In genomic region chr11:10807629-10808552, GRCh38 we compare ENCODE assay signal across 8 cellular contexts. TPM values are rescaled to one million over a fixed set of nuclear protein-coding genes. Genes with fewer than 3 reads are reported as not detected.
DNase-seq lines count a peak whose midpoint lies in the region; ATAC-seq, FAIRE-seq and TF ChIP-seq lines count a peak whose summit lies in the region.

No MANE protein-coding gene starts in this region.

- H3K27ac ChIP-seq in A549 = peak overlapping the region; percentile 95 to 99
- peak overlapping the region; percentile 98 for H3K27ac ChIP-seq in K562 (ENCODE audit: extremely low read depth, low read depth, low read length)

- CTCF ChIA-PET in A549 (lab: Yijun Ruan, JAX) (interaction anchor here (0.5 to 3.3 kb wide), 10 partner anchors 8 to 126 kb away, joined by 3 to 30 read pairs (median 6); no protein-coding TSS in a partner anchor), K562 (lab: Yijun Ruan, JAX; ENCODE audit: low intra/inter-chr PET ratio) (interaction anchor here (0.5 kb wide), 1 partner anchor 9 kb away, joined by 3 read pairs; no protein-coding TSS in a partner anchor)

- no peaks in the 10 kb centered on the region for H3K9me3 ChIP-seq in A549
- no peaks in the 10 kb centered on the region for H3K9me3 ChIP-seq in K562 (replicated peaks; ENCODE audit: control insufficient read depth, insufficient read depth, low read depth, low read length)
- H3K9me3 ChIP-seq in iPS-18c (ENCODE audit: control insufficient read depth, insufficient read depth, low read length) = no peaks in the 10 kb centered on the region

- H3K9ac ChIP-seq in K562 (ENCODE audit: insufficient read depth in 1 of 2, low read depth in 2 of 2, low read length in 2 of 2) = peak overlapping the region; percentile 99 to 100

- TF ChIP-seq CTCF in A549 (IDR thresholded peaks at IDR 0.05) (no peak), K562 (IDR thresholded peaks at IDR 0.05 in 2 of 3, conservative IDR thresholded peaks at IDR 0.05 in 1 of 3; ENCODE audit: insufficient read depth in 2 of 3, low read depth in 1 of 3, low read length in 3 of 3) (no peak)

- peak overlapping the region; percentile 96 for H3K4me2 ChIP-seq in A549
- H3K4me2 ChIP-seq in K562 (ENCODE audit: insufficient read depth, low read length) = peak overlapping the region; percentile 96

- intact Hi-C loops in K562 (cut with micrococcal nuclease) = loop anchor here (1.0 to 2.0 kb wide), 3 partner anchors 50 to 125 kb away; partner anchors contain the start of gene ZBED5

- no peaks in the 10 kb centered on the region for H3K9me3 Mint-ChIP-seq in T-helper 2 cell treated with Interferon-gamma antibody and Interleukin-4, amounts not matched to agents 5 μg/mL and 100 μg/mL, for 36 hours

- no peaks in the 10 kb centered on the region for H3K27me3 ChIP-seq in K562 (ENCODE audit: control insufficient read depth in 2 of 2, insufficient read depth in 2 of 2, low read length in 2 of 2)

- TF ChIP-seq RAD21 in A549 (conservative IDR thresholded peaks at IDR 0.05 in 1 of 2, IDR thresholded peaks at IDR 0.05 in 1 of 2) (no peak), K562 (CRISPR knock-in tag; conservative IDR thresholded peaks at IDR 0.05 in 1 of 2, IDR thresholded peaks at IDR 0.05 in 1 of 2) (no peak)

- peaks cover 3% of the 10 kb centered on the region; the same call in 1 of the 2 replicates for H4K20me1 ChIP-seq in K562 (replicated peaks; ENCODE audit: control insufficient read depth, insufficient read depth, low read length)

- in situ Hi-C loops in K562 (cut with MboI) = no loop called here

- H2AFZ ChIP-seq in K562 (ENCODE audit: low read depth, low read length) = peak overlapping the region; percentile 76; the same call in 1 of the 2 replicates

- TF ChIP-seq POLR2A in A549 (IDR thresholded peaks at IDR 0.05; ENCODE audit: low read length) (no peak), K562 (conservative IDR thresholded peaks at IDR 0.05) (no peak)

- no peak for TF ChIP-seq EP300 in A549 (IDR thresholded peaks at IDR 0.05)
- no peak for TF ChIP-seq EP300 in K562 (IDR thresholded peaks at IDR 0.05; ENCODE audit: low read length)

- DNase-seq in A549 (ENCODE audit: low read depth in 1 of 2, low spot score in 1 of 2) (peak in 1 of 2 experiments; percentile 45), K562 (ENCODE audit: extremely low read depth in 1 of 4, low spot score in 3 of 4) (peak; percentile 49 to 53 (median 50)), skeletal muscle cell (ENCODE audit: low read depth) (peak; percentile 5)
- peak; percentile 35 for DNase-seq in T-helper 2 cell treated with Interferon-gamma antibody and Interleukin-4, amounts not matched to agents 5 μg/mL and 100 μg/mL, for 36 hours (ENCODE audit: low spot score)

- H3K4me3 Mint-ChIP-seq in T-helper 2 cell treated with Interferon-gamma antibody and Interleukin-4, amounts not matched to agents 5 μg/mL and 100 μg/mL, for 36 hours = peak overlapping the region; percentile 95

- peak; percentile 3 to 20; a peak in 3 of 6 replicates for ATAC-seq in A549
- peak; percentile 14 for ATAC-seq in GM18511 (IDR thresholded peaks at IDR 0.05; ENCODE audit: unreplicated experiment)
- peak; percentile 0 for ATAC-seq in HG03558 (IDR thresholded peaks at IDR 0.05; ENCODE audit: extremely low read depth, unreplicated experiment)
- ATAC-seq in K562 = peak; percentile 15
- no peak for ATAC-seq in GM21515 (IDR thresholded peaks at IDR 0.05; ENCODE audit: unreplicated experiment)

- peak overlapping the region; percentile 97 for H3K27ac Mint-ChIP-seq in T-helper 2 cell treated with Interferon-gamma antibody and Interleukin-4, amounts not matched to agents 5 μg/mL and 100 μg/mL, for 36 hours

- WGBS in A549 (ENCODE audit: missing lambda C conversion rate) = under 1% methylated on average over 65 of the region's 71 CpGs
- WGBS in K562 (ENCODE audit: insufficient coverage, low coverage, missing lambda C conversion rate) = under 1% methylated on average over 59 of the region's 71 CpGs

- peaks cover 62% of the 10 kb centered on the region for H3K79me2 ChIP-seq in K562 (ENCODE audit: control insufficient read depth, insufficient read depth, low read length)

- peaks cover 54% of the 10 kb centered on the region for H3K36me3 Mint-ChIP-seq in T-helper 2 cell treated with Interferon-gamma antibody and Interleukin-4, amounts not matched to agents 5 μg/mL and 100 μg/mL, for 36 hours (ENCODE audit: low read depth)

- no peaks in the 10 kb centered on the region for H3K27me3 Mint-ChIP-seq in T-helper 2 cell treated with Interferon-gamma antibody and Interleukin-4, amounts not matched to agents 5 μg/mL and 100 μg/mL, for 36 hours (ENCODE audit: low read depth)

- FAIRE-seq in A549 (lab: Jason Lieb, UNC) (no peak), K562 (lab: Jason Lieb, UNC) (peak; percentile 23)

- H3K4me1 ChIP-seq in A549 = peaks cover 50% of the 10 kb centered on the region
- H3K4me1 ChIP-seq in K562 (replicated peaks in 1 of 2; ENCODE audit: control insufficient read depth in 2 of 2, insufficient read depth in 2 of 2, low read length in 2 of 2) = peaks cover 11 to 13% of the 10 kb centered on the region in 2 experiments; a peak in 4 of 5 replicates

- peak overlapping the region; percentile 97 for H3K4me3 ChIP-seq in A549
- peak overlapping the region; percentile 94 for H3K4me3 ChIP-seq in K562
- peak overlapping the region; percentile 97 for H3K4me3 ChIP-seq in iPS-18c (ENCODE audit: insufficient read depth, low read depth, low read length)
- H3K4me3 ChIP-seq in skeletal muscle cell (ENCODE audit: low read depth, low read length) = peak overlapping the region; percentile 99

- POLR2A ChIA-PET in A549 (lab: Yijun Ruan, JAX) (interaction anchor here (0.6 to 4.4 kb wide), 51 partner anchors 9 to 1154 kb away, joined by 3 to 141 read pairs (median 6); partner anchors contain the start of genes CTR9, GALNT18 and ZBED5), K562 (lab: Yijun Ruan, JAX) (interaction anchor here (0.5 to 7.7 kb wide), 42 partner anchors 9 to 1007 kb away, joined by 3 to 105 read pairs (median 6); partner anchors contain the start of gene ZBED5)

- no TSS peak for BruUV-seq in K562 (replicated peaks; lab: Mats Ljungman, UMichigan)

- no peaks in the 10 kb centered on the region for H3K9me1 ChIP-seq in K562 (ENCODE audit: control insufficient read depth, insufficient read depth, low read length)

- H3K4me1 Mint-ChIP-seq in T-helper 2 cell treated with Interferon-gamma antibody and Interleukin-4, amounts not matched to agents 5 μg/mL and 100 μg/mL, for 36 hours (ENCODE audit: low read depth) = peaks cover 42% of the 10 kb centered on the region

- peaks cover 48% of the 10 kb centered on the region for H3K36me3 ChIP-seq in K562 (ENCODE audit: control insufficient read depth, insufficient read depth, low read length)

RNA-seq across cellular contexts. Expression of gene EIF4G2, which starts 0.8 kb away (rescaled TPM):
- polyA plus RNA-seq in A549 (2011; rRNA removed) = 1,171 and 1,351 TPM in 2 replicates
- 353 and 395 TPM in 2 replicates for polyA plus RNA-seq in A549 (2012; cell fraction: cytosol; rRNA removed)
- 183 and 281 TPM in 2 replicates for polyA plus RNA-seq in A549 (2012; cell fraction: nucleus; rRNA removed)
- polyA plus RNA-seq in A549 (2017; fragmentation: RNase III; extraction: RNeasy Plus Mini Kit Qiagen cat#74134 plus additional on column Dnase treatment) = 901 to 1,145 TPM (median 938 TPM) in 3 replicates
- polyA minus RNA-seq in A549 (2011; rRNA and poly(A)+ RNA removed) = 722 and 728 TPM in 2 replicates
- 653 and 1,130 TPM in 2 replicates for total RNA-seq in K562 (2011; cell fraction: chromatin; rRNA removed; ENCODE audit: low replicate concordance)
- total RNA-seq in K562 (2011; cell fraction: nucleolus; rRNA removed) = 356 and 378 TPM in 2 replicates
- total RNA-seq in K562 (2011; cell fraction: nucleoplasm; rRNA removed) = 459 and 505 TPM in 2 replicates
- total RNA-seq in K562 (2014; rRNA removed) = 428 and 733 TPM in 2 replicates
- total RNA-seq in K562 (2014; rRNA removed; fragmentation: Illumina TruSeq; extraction: Trizol) = 481 and 499 TPM in 2 replicates
- 719 and 734 TPM in 2 replicates for total RNA-seq in K562 (2015; rRNA removed; fragmentation: Illumina TruSeq; extraction: Trizol)
- 790 and 801 TPM in 2 replicates for total RNA-seq in K562 (2021)
- polyA plus RNA-seq in K562 (2011; rRNA removed) = 449 and 646 TPM in 2 replicates
- polyA plus RNA-seq in K562 (2011; cell fraction: cytosol; rRNA removed) = 153 and 186 TPM in 2 replicates
- 421 and 579 TPM in 2 replicates for polyA plus RNA-seq in K562 (2011; cell fraction: nucleus; rRNA removed)
- polyA plus RNA-seq in K562 (2012) = 338 and 520 TPM in 2 replicates
- polyA plus RNA-seq in K562 (2014; fragmentation: Illumina TruSeq; extraction: Trizol) = 663 and 762 TPM in 2 replicates
- 100 to 1,000 TPM; 206 to 683 TPM for polyA plus RNA-seq in K562 (2014; fragmentation: Nextera tagmentation; extraction: Ambion mirVana)
- polyA plus RNA-seq in K562 (2014; rRNA removed) = 351 and 385 TPM in 2 replicates
- polyA minus RNA-seq in K562 (2011; rRNA and poly(A)+ RNA removed) = 865 and 1,047 TPM in 2 replicates
- 467 and 888 TPM in 2 replicates for polyA minus RNA-seq in K562 (2011; cell fraction: cytosol; rRNA and poly(A)+ RNA removed)
- polyA minus RNA-seq in K562 (2011; cell fraction: nucleus; rRNA and poly(A)+ RNA removed) = 266 and 377 TPM in 2 replicates

RNA-seq across cellular contexts. Expression of gene ZBED5, which starts 50.0 kb away (rescaled TPM):
- polyA plus RNA-seq in A549 (2011; rRNA removed) = 132 and 142 TPM in 2 replicates
- 23.1 and 23.9 TPM in 2 replicates for polyA plus RNA-seq in A549 (2012; cell fraction: cytosol; rRNA removed)
- 26.1 and 34.9 TPM in 2 replicates for polyA plus RNA-seq in A549 (2012; cell fraction: nucleus; rRNA removed)
- polyA plus RNA-seq in A549 (2017; fragmentation: RNase III; extraction: RNeasy Plus Mini Kit Qiagen cat#74134 plus additional on column Dnase treatment) = 60.6 to 65.9 TPM (median 61.8 TPM) in 3 replicates
- 263 and 357 TPM in 2 replicates for polyA minus RNA-seq in A549 (2011; rRNA and poly(A)+ RNA removed)
- 26.1 and 84.9 TPM in 2 replicates for total RNA-seq in K562 (2011; cell fraction: chromatin; rRNA removed; ENCODE audit: low replicate concordance)
- 23.5 and 32.0 TPM in 2 replicates for total RNA-seq in K562 (2011; cell fraction: nucleolus; rRNA removed)
- total RNA-seq in K562 (2011; cell fraction: nucleoplasm; rRNA removed) = 45.8 and 55.1 TPM in 2 replicates
- total RNA-seq in K562 (2014; rRNA removed) = 12.4 and 17.3 TPM in 2 replicates
- 27.7 and 28.3 TPM in 2 replicates for total RNA-seq in K562 (2014; rRNA removed; fragmentation: Illumina TruSeq; extraction: Trizol)
- 24.6 and 28.6 TPM in 2 replicates for total RNA-seq in K562 (2015; rRNA removed; fragmentation: Illumina TruSeq; extraction: Trizol)
- 26.9 and 29.6 TPM in 2 replicates for total RNA-seq in K562 (2021)
- 59.1 and 70.7 TPM in 2 replicates for polyA plus RNA-seq in K562 (2011; rRNA removed)
- 22.8 and 36.5 TPM in 2 replicates for polyA plus RNA-seq in K562 (2011; cell fraction: cytosol; rRNA removed)
- polyA plus RNA-seq in K562 (2011; cell fraction: nucleus; rRNA removed) = 130 and 149 TPM in 2 replicates
- polyA plus RNA-seq in K562 (2012) = 20.0 and 25.3 TPM in 2 replicates
- polyA plus RNA-seq in K562 (2014; fragmentation: Illumina TruSeq; extraction: Trizol) = 23.3 and 25.7 TPM in 2 replicates
- polyA plus RNA-seq in K562 (2014; fragmentation: Nextera tagmentation; extraction: Ambion mirVana) = 10 to 100 TPM; 21.3 to 25.1 TPM
- 26.8 and 30.1 TPM in 2 replicates for polyA plus RNA-seq in K562 (2014; rRNA removed)
- polyA minus RNA-seq in K562 (2011; rRNA and poly(A)+ RNA removed) = 64.4 and 67.8 TPM in 2 replicates
- polyA minus RNA-seq in K562 (2011; cell fraction: cytosol; rRNA and poly(A)+ RNA removed) = 22.4 and 27.6 TPM in 2 replicates
- 46.0 and 95.5 TPM in 2 replicates for polyA minus RNA-seq in K562 (2011; cell fraction: nucleus; rRNA and poly(A)+ RNA removed)

RNA-seq across cellular contexts. Expression of gene CTR9, which starts 56.8 kb away (rescaled TPM):
- polyA plus RNA-seq in A549 (2011; rRNA removed) (24.8 and 31.2 TPM in 2 replicates), A549 (2017; fragmentation: RNase III; extraction: RNeasy Plus Mini Kit Qiagen cat#74134 plus additional on column Dnase treatment) (30.6 to 35.3 TPM (median 35.0 TPM) in 3 replicates), K562 (2011; rRNA removed) (17.6 and 27.3 TPM in 2 replicates), K562 (2014; fragmentation: Illumina TruSeq; extraction: Trizol) (74.3 and 79.3 TPM in 2 replicates), K562 (2014; fragmentation: Nextera tagmentation; extraction: Ambion mirVana) (10 to 100 TPM; 25.4 to 38.3 TPM), K562 (2014; rRNA removed) (47.3 and 49.7 TPM in 2 replicates)
- 6.4 and 7.1 TPM in 2 replicates for polyA plus RNA-seq in A549 (2012; cell fraction: cytosol; rRNA removed)
- 6.0 and 8.2 TPM in 2 replicates for polyA plus RNA-seq in A549 (2012; cell fraction: nucleus; rRNA removed)
- 9.1 and 14.9 TPM in 2 replicates for polyA minus RNA-seq in A549 (2011; rRNA and poly(A)+ RNA removed)
- total RNA-seq in K562 (2011; cell fraction: chromatin; rRNA removed; ENCODE audit: low replicate concordance) = 35.7 and 76.5 TPM in 2 replicates
- 13.2 and 17.0 TPM in 2 replicates for total RNA-seq in K562 (2011; cell fraction: nucleolus; rRNA removed)
- 24.9 and 31.0 TPM in 2 replicates for total RNA-seq in K562 (2011; cell fraction: nucleoplasm; rRNA removed)
- total RNA-seq in K562 (2014; rRNA removed) (52.4 and 56.1 TPM in 2 replicates), K562 (2014; rRNA removed; fragmentation: Illumina TruSeq; extraction: Trizol) (51.9 and 61.2 TPM in 2 replicates), K562 (2015; rRNA removed; fragmentation: Illumina TruSeq; extraction: Trizol) (34.7 and 42.2 TPM in 2 replicates), K562 (2021) (52.7 and 57.9 TPM in 2 replicates)
- polyA plus RNA-seq in K562 (2011; cell fraction: cytosol; rRNA removed) = 8.8 and 10.4 TPM in 2 replicates
- 9.5 and 11.5 TPM in 2 replicates for polyA plus RNA-seq in K562 (2011; cell fraction: nucleus; rRNA removed)
- polyA plus RNA-seq in K562 (2012) = 33.8 and 38.2 TPM in 2 replicates
- 38.7 and 48.2 TPM in 2 replicates for polyA minus RNA-seq in K562 (2011; rRNA and poly(A)+ RNA removed)
- polyA minus RNA-seq in K562 (2011; cell fraction: cytosol; rRNA and poly(A)+ RNA removed) = 20.4 and 24.3 TPM in 2 replicates
- polyA minus RNA-seq in K562 (2011; cell fraction: nucleus; rRNA and poly(A)+ RNA removed) = 10.6 and 23.2 TPM in 2 replicates

Comparison
In these comparisons a context has a peak if more than half of its experiments do, and no peak if none do; other contexts are left out.
1. Of the 35 proteins assayed by ChIP-seq in both K562 and A549: peak only in K562: CHD2 and HMGXB4; only in A549: MAX; in both: none; in neither: 30; mixed calls (peak in some experiments, not most) for 2.